Comparison of ENCODE assay signal across 15 cellular contexts in the genomic region with DNA sequence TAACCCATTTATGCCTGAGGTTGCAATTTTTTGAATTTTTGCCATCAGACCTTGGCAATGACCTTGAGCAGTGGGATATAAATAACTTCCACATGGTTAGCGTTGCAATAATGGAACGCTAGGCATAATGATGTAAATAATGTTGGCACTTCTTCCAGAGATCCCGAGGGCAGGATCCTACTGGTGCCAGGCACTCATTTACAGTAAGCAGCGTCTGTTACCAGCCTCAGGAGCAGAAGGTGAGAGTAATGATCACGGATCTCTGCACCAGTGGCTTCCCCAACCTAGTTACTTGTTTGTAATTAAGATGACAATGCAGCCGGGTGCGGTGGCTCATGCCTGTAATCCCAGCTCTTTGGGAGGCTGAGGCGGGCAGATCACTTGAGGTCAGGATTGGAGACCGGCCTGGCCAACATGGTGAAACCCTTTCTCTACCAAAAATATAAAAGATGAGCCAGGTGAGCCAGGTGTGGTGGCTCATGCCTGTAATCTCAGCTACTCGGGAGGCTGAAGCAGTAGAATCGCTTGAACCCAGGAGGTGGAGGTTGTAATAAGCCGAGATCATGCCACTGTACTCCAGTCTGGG. TPM values are rescaled to one million over a fixed set of nuclear protein-coding genes. Genes with fewer than 3 reads are reported as not detected.
"Had no signal": no experiment of that assay in that cellular context is flagged by ENCODE, and none has a peak within 500 bp of the region (broad histone marks: within the 10 kb centered on the region; RNA-seq: fewer than 3 reads in every experiment).

No MANE protein-coding gene starts in this region.

- H3K4me1 Mint-ChIP-seq: activated B cell treated with CpG ODN at 0.5 μM for 24 hours had no signal

- H3K9me3 ChIP-seq: adrenal gland, lower lobe of right lung, pancreas, suprapubic skin had no signal

- H3K27ac Mint-ChIP-seq: activated B cell treated with CpG ODN at 0.5 μM for 24 hours; activated CD4-positive, alpha-beta T cell treated with anti-CD3 and anti-CD28 coated beads, Interleukin-2, amount 10 ng/mL, durations not matched to agents 24 days and 14 days; activated CD8-positive, alpha-beta T cell treated with anti-CD3 and anti-CD28 coated beads, Interleukin-2, amount 10 ng/mL, durations not matched to agents 7 days and 5 days; activated naive CD4-positive, alpha-beta T cell treated with anti-CD3 and anti-CD28 coated beads, Interleukin-2, amount 50 U/mL, for 24 hours; immature natural killer cell; type B pancreatic cell had no signal

- H3K9me3 Mint-ChIP-seq: activated B cell treated with CpG ODN at 0.5 μM for 24 hours; activated CD4-positive, alpha-beta T cell treated with anti-CD3 and anti-CD28 coated beads, Interleukin-2, amount 10 ng/mL, durations not matched to agents 24 days and 14 days; activated naive CD4-positive, alpha-beta T cell treated with anti-CD3 and anti-CD28 coated beads, Interleukin-2, amount 50 U/mL, for 24 hours; immature natural killer cell; type B pancreatic cell had no signal

- H3K27me3 ChIP-seq: adrenal gland, cardiac muscle cell, foreskin keratinocyte, pancreas, suprapubic skin had no signal

- H3K4me1 ChIP-seq: pancreas had no signal

- H3K27ac ChIP-seq: adrenal gland, cardiac muscle cell, foreskin keratinocyte, lower lobe of right lung, pancreas, suprapubic skin had no signal

- H3K36me3 Mint-ChIP-seq: activated naive CD4-positive, alpha-beta T cell treated with anti-CD3 and anti-CD28 coated beads, Interleukin-2, amount 50 U/mL, for 24 hours; type B pancreatic cell had no signal

- H3K4me3 ChIP-seq: adrenal gland, cardiac muscle cell, lower lobe of right lung, pancreas, skin epidermis, suprapubic skin had no signal

- H3K4me3 Mint-ChIP-seq: activated B cell treated with CpG ODN at 0.5 μM for 24 hours; activated CD4-positive, alpha-beta T cell treated with anti-CD3 and anti-CD28 coated beads, Interleukin-2, amount 10 ng/mL, durations not matched to agents 24 days and 14 days; activated CD8-positive, alpha-beta T cell treated with anti-CD3 and anti-CD28 coated beads, Interleukin-2, amount 10 ng/mL, durations not matched to agents 7 days and 5 days; activated naive CD4-positive, alpha-beta T cell treated with anti-CD3 and anti-CD28 coated beads, Interleukin-2, amount 50 U/mL, for 24 hours; immature natural killer cell; type B pancreatic cell had no signal

- DNase-seq: cortex of kidney had no signal

- H3K27me3 Mint-ChIP-seq: activated naive CD4-positive, alpha-beta T cell treated with anti-CD3 and anti-CD28 coated beads, Interleukin-2, amount 50 U/mL, for 24 hours; type B pancreatic cell had no signal

- H3K36me3 ChIP-seq: adrenal gland, cardiac muscle cell, lower lobe of right lung, pancreas, suprapubic skin had no signal

RNA-seq across cellular contexts. Expression of a gene that starts 41.9 kb away (rescaled TPM):
- total RNA-seq: activated B cell treated with CpG ODN at 0.5 μM for 24 hours; activated CD4-positive, alpha-beta T cell treated with anti-CD3 and anti-CD28 coated beads, Interleukin-2, amount 10 ng/mL, durations not matched to agents 24 days and 14 days; activated CD8-positive, alpha-beta T cell treated with anti-CD3 and anti-CD28 coated beads, Interleukin-2, amount 10 ng/mL, durations not matched to agents 7 days and 5 days; endothelial cell of umbilical vein; foreskin keratinocyte; lower lobe of right lung had no signal
- polyA plus RNA-seq: cardiac muscle cell, endothelial cell of umbilical vein, foreskin keratinocyte, immature natural killer cell had no signal
